2 cellular contexts compared by ENCODE assay signal in genomic region chr10:86684305-86684704, GRCh38.
TF ChIP-seq lines count a peak whose summit lies in the region.

No MANE protein-coding gene starts in this region.

TF ChIP-seq in HCT116, 20 proteins besides CTCF, POLR2A, EP300 and RAD21:
- TF ChIP-seq SIN3A (IDR thresholded peaks at IDR 0.05; ENCODE audit: low read depth) = no peak
- no peak for TF ChIP-seq CEBPB (IDR thresholded peaks at IDR 0.05; ENCODE audit: low read depth)
- no peak for TF ChIP-seq MAX (IDR thresholded peaks at IDR 0.05)
- TF ChIP-seq SRF (IDR thresholded peaks at IDR 0.05; ENCODE audit: low read depth) = no peak
- no peak for TF ChIP-seq ZBTB33 (IDR thresholded peaks at IDR 0.05; ENCODE audit: extremely low read depth, insufficient replicate concordance, low read length)
- no peak for TF ChIP-seq ELF1 (IDR thresholded peaks at IDR 0.05; ENCODE audit: borderline replicate concordance, low read depth)
- no peak for TF ChIP-seq JUND (IDR thresholded peaks at IDR 0.05)
- TF ChIP-seq YY1 (IDR thresholded peaks at IDR 0.05; ENCODE audit: extremely low read depth, insufficient replicate concordance, low read depth, low read length) = no peak
- TF ChIP-seq ZNF274 (IDR thresholded peaks at IDR 0.05; ENCODE audit: low read depth, low read length) = no peak
- TF ChIP-seq EGR1 (IDR thresholded peaks at IDR 0.05; ENCODE audit: low read depth) = no peak
- TF ChIP-seq ATF3 (IDR thresholded peaks at IDR 0.05) = no peak
- no peak for TF ChIP-seq EZH2 (IDR thresholded peaks at IDR 0.05)

TF ChIP-seq in SK-N-SH, 30 proteins besides CTCF, POLR2A, EP300 and RAD21 (continued from another document):
- TF ChIP-seq USF2 (IDR thresholded peaks at IDR 0.05; ENCODE audit: borderline replicate concordance, low read depth, low read length) = no peak
- TF ChIP-seq SMC3 (IDR thresholded peaks at IDR 0.05; ENCODE audit: low read depth, low read length) = peak; percentile 80
